Comparison of ENCODE assay signal across 8 cellular contexts in the genomic region with DNA sequence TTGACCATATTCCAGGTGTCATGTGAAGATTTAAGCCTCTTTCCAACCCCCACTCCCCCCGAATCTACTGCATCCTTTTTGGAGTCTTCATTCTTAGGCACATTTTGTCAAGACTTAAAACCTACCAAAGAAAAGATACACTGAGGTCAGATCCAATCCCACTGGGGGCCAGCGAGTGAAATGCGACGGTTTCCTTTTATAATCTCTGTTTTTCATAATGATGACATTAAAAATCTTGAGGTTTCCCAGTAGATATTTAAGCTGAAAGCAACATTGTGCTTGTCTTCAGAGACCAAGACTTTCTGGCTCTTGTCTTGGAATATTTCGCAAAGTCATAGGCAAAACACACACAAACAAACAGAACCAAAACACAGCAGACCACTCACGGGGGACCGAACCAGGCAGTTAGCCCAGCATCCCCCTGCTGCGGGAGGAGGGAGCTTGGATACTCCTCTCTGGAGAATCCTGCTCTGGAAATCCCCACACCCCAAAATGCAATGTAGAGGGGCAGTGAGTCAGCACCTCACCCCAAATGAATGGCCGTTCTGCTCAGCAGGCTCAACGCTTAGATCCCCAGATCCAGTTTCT.
A peak's percentile ranks its signal among the peaks of the same experiment; 100 is the strongest.
DNase-seq lines count a peak whose midpoint lies in the region.

No MANE protein-coding gene starts in this region.

- H3K4me1 ChIP-seq in adipocyte (ENCODE audit: control insufficient read depth, insufficient read depth, low read length): no peaks in the 10 kb centered on the region
- peaks cover 37% of the 10 kb centered on the region; the same call in 1 of the 2 replicates for H3K4me1 ChIP-seq in iPS-20b (ENCODE audit: insufficient read depth, low read length)

- H3K27ac ChIP-seq in iPS-20b (ENCODE audit: low read length): no peak overlapping the region

- H3K9me3 ChIP-seq in adipocyte (ENCODE audit: control insufficient read depth, low read length) (no peaks in the 10 kb centered on the region), iPS-20b (ENCODE audit: insufficient read depth, low read depth, low read length) (no peaks in the 10 kb centered on the region)

- peak; percentile 38 for DNase-seq in NCI-H2171 treated with DMSO at 0.1 percent for 48 hours (lab: John Stamatoyannopoulos, UW)
- no peak for DNase-seq in NCI-H2171 (lab: John Stamatoyannopoulos, UW)
- peak; percentile 46 for DNase-seq in adipocyte (ENCODE audit: low read depth)
- peak; percentile 24 for DNase-seq in superior temporal gyrus (ENCODE audit: extremely low spot score)
- no peak for DNase-seq in cerebellar nuclear complex (lab: John Stamatoyannopoulos, UW)
- no peak for DNase-seq in SKM-1 treated with dmso at 0.1 percent for 144 hours (lab: John Stamatoyannopoulos, UW; ENCODE audit: unreplicated experiment)
- no peak for DNase-seq in NCI-H446 treated with DMSO at 0.1 percent for 48 hours (lab: John Stamatoyannopoulos, UW)

- H3K36me3 ChIP-seq in adipocyte (ENCODE audit: control insufficient read depth, insufficient read depth, low read length, severe bottlenecking) (peaks cover under 1% of the 10 kb centered on the region), iPS-20b (ENCODE audit: insufficient read depth, low read depth, low read length) (0 out of 2 replicates have a peak, but pooled peaks cover under 1% of the 10 kb centered on the region)

- H3K9ac ChIP-seq in adipocyte (ENCODE audit: low read length) (peak overlapping the region; percentile 88), iPS-20b (ENCODE audit: low read depth, low read length) (peak overlapping the region; percentile 51; the same call in 1 of the 2 replicates)

- H3K27me3 ChIP-seq in adipocyte (replicated peaks; ENCODE audit: control insufficient read depth, insufficient read depth, low read length) (no peaks in the 10 kb centered on the region), iPS-20b (ENCODE audit: insufficient read depth, low read length) (peaks cover 40% of the 10 kb centered on the region)

- H3K4me3 ChIP-seq in adipocyte (ENCODE audit: low read length) (peak overlapping the region; percentile 82), iPS-20b (ENCODE audit: low read length) (peak overlapping the region; percentile 72)

Comparison
In these comparisons a context has a peak if more than half of its experiments do, and no peak if none do; other contexts are left out.
1. DNase-seq: peak in NCI-H2171 treated with DMSO at 0.1 percent for 48 hours (single experiment), adipocyte (single experiment) and superior temporal gyrus (single experiment); none in NCI-H2171 (single experiment), cerebellar nuclear complex (0 of 2), SKM-1 treated with dmso at 0.1 percent for 144 hours (single experiment) and NCI-H446 treated with DMSO at 0.1 percent for 48 hours (single experiment).